ENCODE assay signal across 4 cellular contexts in the genomic region with DNA sequence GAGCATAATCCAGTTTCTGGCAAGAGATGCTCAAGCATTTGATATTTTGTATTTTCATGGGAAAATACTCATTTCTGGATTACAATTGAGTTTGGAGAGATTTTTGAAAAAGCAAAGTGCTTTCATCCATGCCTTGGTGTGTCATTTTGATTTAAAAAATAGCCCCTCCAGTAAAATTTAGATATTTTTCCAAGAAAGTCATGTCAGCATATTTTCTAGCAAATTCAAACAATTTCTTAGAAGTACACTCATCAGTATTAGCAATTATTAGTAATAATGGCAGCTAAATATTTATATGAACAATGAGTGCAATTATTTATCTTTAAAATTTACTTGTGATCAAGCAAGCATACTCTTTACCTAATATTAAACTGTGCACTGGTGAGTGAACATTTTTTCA.
A peak's percentile ranks its signal among the peaks of the same experiment; 100 is the strongest.
TF ChIP-seq lines count a peak whose summit lies in the region.

No MANE protein-coding gene starts in this region.

TF ChIP-seq in HepG2, 621 proteins besides CTCF, POLR2A, EP300 and RAD21 (continues in another document):
- no peak for TF ChIP-seq POLR2G (IDR thresholded peaks at IDR 0.05; ENCODE audit: low read depth, low read length)
- TF ChIP-seq, protein P1, sequence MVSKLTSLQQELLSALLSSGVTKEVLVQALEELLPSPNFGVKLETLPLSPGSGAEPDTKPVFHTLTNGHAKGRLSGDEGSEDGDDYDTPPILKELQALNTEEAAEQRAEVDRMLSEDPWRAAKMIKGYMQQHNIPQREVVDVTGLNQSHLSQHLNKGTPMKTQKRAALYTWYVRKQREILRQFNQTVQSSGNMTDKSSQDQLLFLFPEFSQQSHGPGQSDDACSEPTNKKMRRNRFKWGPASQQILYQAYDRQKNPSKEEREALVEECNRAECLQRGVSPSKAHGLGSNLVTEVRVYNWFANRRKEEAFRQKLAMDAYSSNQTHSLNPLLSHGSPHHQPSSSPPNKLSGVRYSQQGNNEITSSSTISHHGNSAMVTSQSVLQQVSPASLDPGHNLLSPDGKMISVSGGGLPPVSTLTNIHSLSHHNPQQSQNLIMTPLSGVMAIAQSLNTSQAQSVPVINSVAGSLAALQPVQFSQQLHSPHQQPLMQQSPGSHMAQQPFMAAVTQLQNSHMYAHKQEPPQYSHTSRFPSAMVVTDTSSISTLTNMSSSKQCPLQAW (CRISPR knock-in tag; IDR thresholded peaks at IDR 0.05), result no peak
- TF ChIP-seq ZMYM4 (CRISPR knock-in tag; IDR thresholded peaks at IDR 0.05), result no peak
- no peak for TF ChIP-seq HNRNPUL1 (IDR thresholded peaks at IDR 0.05; ENCODE audit: low read depth, low read length)
- TF ChIP-seq, protein P2, sequence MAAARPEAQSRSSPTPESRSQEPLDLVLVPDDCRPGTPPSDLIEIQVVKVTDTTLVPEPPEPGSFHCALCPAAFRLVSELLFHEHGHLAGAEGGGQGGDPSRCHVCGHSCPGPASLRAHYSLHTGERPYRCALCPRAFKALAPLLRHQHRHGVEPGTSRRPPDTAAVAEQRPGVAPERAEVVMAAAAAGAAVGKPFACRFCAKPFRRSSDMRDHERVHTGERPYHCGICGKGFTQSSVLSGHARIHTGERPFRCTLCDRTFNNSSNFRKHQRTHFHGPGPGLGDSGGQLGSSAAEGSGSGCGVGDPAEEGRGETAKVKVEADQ (CRISPR knock-in tag; IDR thresholded peaks at IDR 0.05; ENCODE audit: borderline replicate concordance), result no peak
- TF ChIP-seq MAFK (conservative IDR thresholded peaks at IDR 0.05 in 1 of 2, IDR thresholded peaks at IDR 0.05 in 1 of 2; ENCODE audit: low read length in 2 of 2), result peak; percentile 62 to 89
- TF ChIP-seq TP53 (CRISPR knock-in tag; conservative IDR thresholded peaks at IDR 0.05), result no peak
- no peak for TF ChIP-seq ZSCAN29 (CRISPR knock-in tag; conservative IDR thresholded peaks at IDR 0.05)
- peak; percentile 78 for TF ChIP-seq MAFF (IDR thresholded peaks at IDR 0.05; ENCODE audit: low read depth, low read length)
- TF ChIP-seq POLR2AphosphoS5 (IDR thresholded peaks at IDR 0.05; ENCODE audit: low read depth, low read length), result no peak
- TF ChIP-seq, protein P3, sequence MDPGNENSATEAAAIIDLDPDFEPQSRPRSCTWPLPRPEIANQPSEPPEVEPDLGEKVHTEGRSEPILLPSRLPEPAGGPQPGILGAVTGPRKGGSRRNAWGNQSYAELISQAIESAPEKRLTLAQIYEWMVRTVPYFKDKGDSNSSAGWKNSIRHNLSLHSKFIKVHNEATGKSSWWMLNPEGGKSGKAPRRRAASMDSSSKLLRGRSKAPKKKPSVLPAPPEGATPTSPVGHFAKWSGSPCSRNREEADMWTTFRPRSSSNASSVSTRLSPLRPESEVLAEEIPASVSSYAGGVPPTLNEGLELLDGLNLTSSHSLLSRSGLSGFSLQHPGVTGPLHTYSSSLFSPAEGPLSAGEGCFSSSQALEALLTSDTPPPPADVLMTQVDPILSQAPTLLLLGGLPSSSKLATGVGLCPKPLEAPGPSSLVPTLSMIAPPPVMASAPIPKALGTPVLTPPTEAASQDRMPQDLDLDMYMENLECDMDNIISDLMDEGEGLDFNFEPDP (CRISPR knock-in tag; conservative IDR thresholded peaks at IDR 0.05), result no peak
- no peak for TF ChIP-seq ZNF816 (CRISPR knock-in tag; IDR thresholded peaks at IDR 0.05; ENCODE audit: borderline replicate concordance)
- TF ChIP-seq CC2D1A (CRISPR knock-in tag; IDR thresholded peaks at IDR 0.05), result no peak

TF ChIP-seq in A549, 52 proteins besides CTCF, POLR2A, EP300 and RAD21:
- TF ChIP-seq HOXA7 (CRISPR knock-in tag; IDR thresholded peaks at IDR 0.05), result no peak
- TF ChIP-seq MAFK (IDR thresholded peaks at IDR 0.05; ENCODE audit: partially characterized antibody), result peak; percentile 64
- TF ChIP-seq, protein P4, sequence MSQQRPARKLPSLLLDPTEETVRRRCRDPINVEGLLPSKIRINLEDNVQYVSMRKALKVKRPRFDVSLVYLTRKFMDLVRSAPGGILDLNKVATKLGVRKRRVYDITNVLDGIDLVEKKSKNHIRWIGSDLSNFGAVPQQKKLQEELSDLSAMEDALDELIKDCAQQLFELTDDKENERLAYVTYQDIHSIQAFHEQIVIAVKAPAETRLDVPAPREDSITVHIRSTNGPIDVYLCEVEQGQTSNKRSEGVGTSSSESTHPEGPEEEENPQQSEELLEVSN (IDR thresholded peaks at IDR 0.05; ENCODE audit: borderline replicate concordance, low read depth), result no peak
- no peak for TF ChIP-seq POLR2AphosphoS2 (conservative IDR thresholded peaks at IDR 0.05; ENCODE audit: low read length)
TF ChIP-seq in A549: peak in this region for 1.

TF ChIP-seq in IMR-90, 13 proteins besides CTCF, POLR2A, EP300 and RAD21:
- peak; percentile 83 for TF ChIP-seq MAFK (IDR thresholded peaks at IDR 0.05; ENCODE audit: low read depth, low read length)
- no peak for TF ChIP-seq CEBPB (IDR thresholded peaks at IDR 0.05; ENCODE audit: low read depth, low read length)

TF ChIP-seq in K562, 482 proteins besides CTCF, POLR2A, EP300 and RAD21:
- TF ChIP-seq MAFF (IDR thresholded peaks at IDR 0.05; ENCODE audit: low read length), result peak; percentile 53
- TF ChIP-seq ZNF311 (CRISPR knock-in tag; IDR thresholded peaks at IDR 0.05), result no peak
- TF ChIP-seq ZNF316 (IDR thresholded peaks at IDR 0.05), result peak; percentile 74
- peak; percentile 56 for TF ChIP-seq MAFG (tag; conservative IDR thresholded peaks at IDR 0.05)
- no peak for TF ChIP-seq NR2C2 (CRISPR knock-in tag; IDR thresholded peaks at IDR 0.05)
- no peak for TF ChIP-seq NR2C2 (tag; IDR thresholded peaks at IDR 0.05)
- TF ChIP-seq C11orf30 (IDR thresholded peaks at IDR 0.05; ENCODE audit: low read depth), result peak; percentile 45; the same call in 1 of the 2 replicates
- TF ChIP-seq, protein P5, sequence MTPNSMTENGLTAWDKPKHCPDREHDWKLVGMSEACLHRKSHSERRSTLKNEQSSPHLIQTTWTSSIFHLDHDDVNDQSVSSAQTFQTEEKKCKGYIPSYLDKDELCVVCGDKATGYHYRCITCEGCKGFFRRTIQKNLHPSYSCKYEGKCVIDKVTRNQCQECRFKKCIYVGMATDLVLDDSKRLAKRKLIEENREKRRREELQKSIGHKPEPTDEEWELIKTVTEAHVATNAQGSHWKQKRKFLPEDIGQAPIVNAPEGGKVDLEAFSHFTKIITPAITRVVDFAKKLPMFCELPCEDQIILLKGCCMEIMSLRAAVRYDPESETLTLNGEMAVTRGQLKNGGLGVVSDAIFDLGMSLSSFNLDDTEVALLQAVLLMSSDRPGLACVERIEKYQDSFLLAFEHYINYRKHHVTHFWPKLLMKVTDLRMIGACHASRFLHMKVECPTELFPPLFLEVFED (CRISPR knock-in tag; conservative IDR thresholded peaks at IDR 0.05), result no peak
- no peak for TF ChIP-seq PML (IDR thresholded peaks at IDR 0.05; ENCODE audit: low read length)
- TF ChIP-seq MAFK (IDR thresholded peaks at IDR 0.05; ENCODE audit: low read length), result peak; percentile 65
- TF ChIP-seq JUN (IDR thresholded peaks at IDR 0.05; ENCODE audit: borderline replicate concordance, low read depth, low read length), result no peak
- TF ChIP-seq JUN (CRISPR knock-in tag; IDR thresholded peaks at IDR 0.05; ENCODE audit: borderline replicate concordance), result no peak
- no peak for TF ChIP-seq KDM2B (CRISPR knock-in tag; IDR thresholded peaks at IDR 0.05)
- TF ChIP-seq, protein P6, sequence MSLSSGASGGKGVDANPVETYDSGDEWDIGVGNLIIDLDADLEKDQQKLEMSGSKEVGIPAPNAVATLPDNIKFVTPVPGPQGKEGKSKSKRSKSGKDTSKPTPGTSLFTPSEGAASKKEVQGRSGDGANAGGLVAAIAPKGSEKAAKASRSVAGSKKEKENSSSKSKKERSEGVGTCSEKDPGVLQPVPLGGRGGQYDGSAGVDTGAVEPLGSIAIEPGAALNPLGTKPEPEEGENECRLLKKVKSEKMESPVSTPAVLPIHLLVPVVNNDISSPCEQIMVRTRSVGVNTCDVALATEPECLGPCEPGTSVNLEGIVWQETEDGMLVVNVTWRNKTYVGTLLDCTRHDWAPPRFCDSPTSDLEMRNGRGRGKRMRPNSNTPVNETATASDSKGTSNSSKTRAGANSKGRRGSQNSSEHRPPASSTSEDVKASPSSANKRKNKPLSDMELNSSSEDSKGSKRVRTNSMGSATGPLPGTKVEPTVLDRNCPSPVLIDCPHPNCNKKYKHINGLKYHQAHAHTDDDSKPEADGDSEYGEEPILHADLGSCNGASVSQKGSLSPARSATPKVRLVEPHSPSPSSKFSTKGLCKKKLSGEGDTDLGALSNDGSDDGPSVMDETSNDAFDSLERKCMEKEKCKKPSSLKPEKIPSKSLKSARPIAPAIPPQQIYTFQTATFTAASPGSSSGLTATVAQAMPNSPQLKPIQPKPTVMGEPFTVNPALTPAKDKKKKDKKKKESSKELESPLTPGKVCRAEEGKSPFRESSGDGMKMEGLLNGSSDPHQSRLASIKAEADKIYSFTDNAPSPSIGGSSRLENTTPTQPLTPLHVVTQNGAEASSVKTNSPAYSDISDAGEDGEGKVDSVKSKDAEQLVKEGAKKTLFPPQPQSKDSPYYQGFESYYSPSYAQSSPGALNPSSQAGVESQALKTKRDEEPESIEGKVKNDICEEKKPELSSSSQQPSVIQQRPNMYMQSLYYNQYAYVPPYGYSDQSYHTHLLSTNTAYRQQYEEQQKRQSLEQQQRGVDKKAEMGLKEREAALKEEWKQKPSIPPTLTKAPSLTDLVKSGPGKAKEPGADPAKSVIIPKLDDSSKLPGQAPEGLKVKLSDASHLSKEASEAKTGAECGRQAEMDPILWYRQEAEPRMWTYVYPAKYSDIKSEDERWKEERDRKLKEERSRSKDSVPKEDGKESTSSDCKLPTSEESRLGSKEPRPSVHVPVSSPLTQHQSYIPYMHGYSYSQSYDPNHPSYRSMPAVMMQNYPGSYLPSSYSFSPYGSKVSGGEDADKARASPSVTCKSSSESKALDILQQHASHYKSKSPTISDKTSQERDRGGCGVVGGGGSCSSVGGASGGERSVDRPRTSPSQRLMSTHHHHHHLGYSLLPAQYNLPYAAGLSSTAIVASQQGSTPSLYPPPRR (CRISPR knock-in tag; IDR thresholded peaks at IDR 0.05; ENCODE audit: borderline replicate concordance), result no peak
TF ChIP-seq in K562: peak in this region for 5.
